ENCODE assay signal across 19 cellular contexts in the genomic region with DNA sequence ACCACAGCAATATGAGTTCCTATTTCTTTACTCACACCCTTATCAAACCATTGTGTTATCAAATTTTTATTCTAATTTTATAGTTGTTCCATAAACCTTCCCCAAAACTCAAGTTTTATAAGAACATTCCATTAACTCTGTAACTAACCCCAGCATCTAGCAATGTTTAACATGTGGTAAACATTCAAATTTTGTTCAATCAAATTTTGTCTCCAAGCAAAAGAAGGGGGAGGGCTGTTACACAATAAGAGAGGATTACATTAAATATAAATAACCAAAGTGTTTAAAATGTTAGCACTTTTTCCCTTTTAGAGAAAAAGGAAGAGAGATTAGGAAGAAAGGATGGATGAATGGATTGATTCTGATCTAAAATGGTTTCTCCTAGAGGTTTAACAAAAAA. TPM values are rescaled to one million over a fixed set of nuclear protein-coding genes. Genes with fewer than 3 reads are reported as not detected.
DNase-seq lines count a peak whose midpoint lies in the region; ATAC-seq, FAIRE-seq and TF ChIP-seq lines count a peak whose summit lies in the region.
"Had no signal": no experiment of that assay in that cellular context is flagged by ENCODE, and none has a peak within 500 bp of the region (broad histone marks: within the 10 kb centered on the region; RNA-seq: fewer than 3 reads in every experiment).

No MANE protein-coding gene starts in this region.

- dilution Hi-C loops in IMR-90 (cut with HindIII; ENCODE audit: low sequenced_read_pairs, unreplicated experiment) = no loop called here

- H3K4me1 Mint-ChIP-seq in astrocyte (ENCODE audit: low read depth, unreplicated experiment) = peaks cover 28% of the 10 kb centered on the region
- H3K4me1 Mint-ChIP-seq: CD4-positive, alpha-beta memory T cell had no signal

- H3K23ac ChIP-seq in IMR-90 (ENCODE audit: low read depth, low read length) = no peak overlapping the region
- H3K23ac ChIP-seq in mesenchymal stem cell (ENCODE audit: low read length in 2 of 2) = no peak overlapping the region

- H3K9me3 Mint-ChIP-seq in astrocyte (ENCODE audit: unreplicated experiment) = no peaks in the 10 kb centered on the region
- H3K9me3 Mint-ChIP-seq: CD4-positive, alpha-beta memory T cell; GM23338 had no signal

- H3K4me1 ChIP-seq in IMR-90 (ENCODE audit: control insufficient read depth, insufficient read depth, low read length) (peaks cover 20% of the 10 kb centered on the region), astrocyte (ENCODE audit: insufficient read depth, low read length) (peaks cover 20% of the 10 kb centered on the region), mesenchymal stem cell (ENCODE audit: control insufficient read depth, insufficient read depth, low read depth, low read length) (peaks cover 12% of the 10 kb centered on the region), smooth muscle cell (ENCODE audit: low read depth) (peaks cover 32% of the 10 kb centered on the region)
- H3K4me1 ChIP-seq: BLaER1 had no signal

- TF ChIP-seq RAD21 in IMR-90 (IDR thresholded peaks at IDR 0.05; ENCODE audit: low read length) = no peak

- H3K79me1 ChIP-seq in IMR-90 (ENCODE audit: low read depth in 1 of 2, low read length in 2 of 2) (peaks cover 56 to 90% of the 10 kb centered on the region in 2 experiments), mesenchymal stem cell (replicated peaks; ENCODE audit: low read length, poor library complexity, severe bottlenecking) (peaks cover 32% of the 10 kb centered on the region)

- in situ Hi-C loops in IMR-90 (cut with MboI; ENCODE audit: low sequenced_read_pairs) = no loop called here

- CTCF ChIA-PET in IMR-90 (lab: Yijun Ruan, JAX) = no interaction called here

- ATAC-seq in IMR-90 (ENCODE audit: low read depth) (no peak), HG03025 (IDR thresholded peaks at IDR 0.05; ENCODE audit: low FRiP score, unreplicated experiment) (no peak)
- ATAC-seq: GM23338 had no signal

- H3K27me3 Mint-ChIP-seq in astrocyte (ENCODE audit: low read depth, unreplicated experiment) = no peaks in the 10 kb centered on the region

- H3K4me3 Mint-ChIP-seq in astrocyte (ENCODE audit: unreplicated experiment) = no peak overlapping the region
- H3K4me3 Mint-ChIP-seq: CD4-positive, alpha-beta memory T cell; GM23338 had no signal

- no peak for DNase-seq in IMR-90
- DNase-seq in astrocyte (ENCODE audit: low read depth) = no peak
- no peak for DNase-seq in mesenchymal stem cell
- no peak for DNase-seq in smooth muscle cell (lab: John Stamatoyannopoulos, UW; ENCODE audit: unreplicated experiment)
- no peak for DNase-seq in activated effector memory CD4-positive, alpha-beta T cell treated with Interleukin-2 at 50 U/mL for 16 hours
- DNase-seq in head of caudate nucleus = no peak
- DNase-seq: CD4-positive, alpha-beta memory T cell; HCEC 1CT; NCI-H1105; NCI-H2081; NCI-H446 treated with DMSO at 0.1 percent for 48 hours; RPMI8226; SHP77 treated with DMSO at 0.1 percent for 48 hours had no signal

- H3K36me3 ChIP-seq in IMR-90 (ENCODE audit: control insufficient read depth, insufficient read depth, low read length) = no peaks in the 10 kb centered on the region
- no peaks in the 10 kb centered on the region for H3K36me3 ChIP-seq in astrocyte (ENCODE audit: insufficient read depth, low read length)
- H3K36me3 ChIP-seq in mesenchymal stem cell (ENCODE audit: control insufficient read depth in 1 of 2, insufficient read depth in 2 of 2, low read depth in 1 of 2, low read length in 2 of 2) = no peaks in the 10 kb centered on the region
- H3K36me3 ChIP-seq in smooth muscle cell (ENCODE audit: low read depth) = no peaks in the 10 kb centered on the region
- H3K36me3 ChIP-seq: BLaER1 had no signal

- H3K14ac ChIP-seq in IMR-90 (replicated peaks; ENCODE audit: low read depth, low read length) (no peak overlapping the region), mesenchymal stem cell (ENCODE audit: low read length in 2 of 2) (no peak overlapping the region)

- FAIRE-seq in astrocyte (lab: Jason Lieb, UNC) = no peak
- FAIRE-seq: GM12891, GM19239, K562 had no signal

- H3K27ac Mint-ChIP-seq in astrocyte (ENCODE audit: unreplicated experiment) = no peak overlapping the region
- H3K27ac Mint-ChIP-seq: CD4-positive, alpha-beta memory T cell had no signal

- H2AFZ ChIP-seq in IMR-90 (replicated peaks; ENCODE audit: low read length, poor library complexity) (no peak overlapping the region), astrocyte (ENCODE audit: low read depth, low read length) (no peak overlapping the region), mesenchymal stem cell (ENCODE audit: low read depth, low read length) (no peak overlapping the region), smooth muscle cell (ENCODE audit: low read depth) (no peak overlapping the region)
- H2AFZ ChIP-seq: GM23338 had no signal

- H3F3A ChIP-seq in smooth muscle cell (ENCODE audit: low read depth) = no peaks in the 10 kb centered on the region

- no peak overlapping the region for H2AK9ac ChIP-seq in IMR-90 (replicated peaks; ENCODE audit: low read depth, low read length, poor library complexity)

- H3K9ac ChIP-seq in IMR-90 (ENCODE audit: low read depth, low read length) (no peak overlapping the region), astrocyte (ENCODE audit: low read length) (no peak overlapping the region), mesenchymal stem cell (ENCODE audit: low read length) (peak overlapping the region; percentile 79), smooth muscle cell (ENCODE audit: low read depth) (peak overlapping the region; percentile 65)
- H3K9ac ChIP-seq: BLaER1 had no signal

- H3K79me2 ChIP-seq in astrocyte (ENCODE audit: insufficient read depth, low read length) (peaks cover 93% of the 10 kb centered on the region), smooth muscle cell (ENCODE audit: low read depth) (peaks cover 94% of the 10 kb centered on the region)

- no peak overlapping the region for H3K4ac ChIP-seq in IMR-90 (ENCODE audit: low read depth, low read length)
- H3K4ac ChIP-seq in mesenchymal stem cell (ENCODE audit: low read depth in 1 of 2, low read length in 2 of 2) = no peak overlapping the region

- peak overlapping the region; percentile 68; the same call in 1 of the 2 replicates for H3K27ac ChIP-seq in IMR-90 (ENCODE audit: insufficient read depth, low read length)
- peak overlapping the region; percentile 10 for H3K27ac ChIP-seq in astrocyte (ENCODE audit: low read depth, low read length)
- no peak overlapping the region for H3K27ac ChIP-seq in mesenchymal stem cell (ENCODE audit: low read length, poor library complexity, severe bottlenecking)
- H3K27ac ChIP-seq in smooth muscle cell (ENCODE audit: low read depth) = peak overlapping the region; percentile 78
- H3K27ac ChIP-seq: BLaER1 had no signal

- peak overlapping the region; percentile 53; the same call in 1 of the 2 replicates for H3K4me2 ChIP-seq in IMR-90 (ENCODE audit: low read depth, low read length)
- H3K4me2 ChIP-seq in astrocyte (ENCODE audit: low read length) = no peak overlapping the region
- H3K4me2 ChIP-seq in mesenchymal stem cell (ENCODE audit: low read length, poor library complexity, severe bottlenecking) = no peak overlapping the region
- H3K4me2 ChIP-seq in smooth muscle cell = peak overlapping the region; percentile 43
- H3K4me2 ChIP-seq: BLaER1, GM23338 had no signal

- H4K91ac ChIP-seq in IMR-90 (ENCODE audit: insufficient read depth, low read depth, low read length) (no peak overlapping the region), mesenchymal stem cell (ENCODE audit: low read length) (no peak overlapping the region)

- TF ChIP-seq POLR2A in IMR-90 (IDR thresholded peaks at IDR 0.05; ENCODE audit: low read depth, low read length) = no peak

- H3K4me3 ChIP-seq in IMR-90 (ENCODE audit: insufficient read depth, low read depth, low read length) = no peak overlapping the region
- H3K4me3 ChIP-seq in astrocyte (ENCODE audit: insufficient read depth, low read depth, low read length) = no peak overlapping the region
- no peak overlapping the region for H3K4me3 ChIP-seq in mesenchymal stem cell (ENCODE audit: insufficient read depth in 1 of 2, low read depth in 1 of 2, low read length in 2 of 2)
- no peak overlapping the region for H3K4me3 ChIP-seq in smooth muscle cell
- H3K4me3 ChIP-seq: BLaER1, GM23338, K562 had no signal

- POLR2A ChIA-PET in IMR-90 (lab: Charles Lee; ENCODE audit: unreplicated experiment) = no interaction called here

- H2BK15ac ChIP-seq in IMR-90 (ENCODE audit: low read depth, low read length) (no peak overlapping the region), mesenchymal stem cell (ENCODE audit: low read depth, poor library complexity, severe bottlenecking) (no peak overlapping the region)

- H3K27me3 ChIP-seq in IMR-90 (ENCODE audit: control insufficient read depth, insufficient read depth, low read length) = no peaks in the 10 kb centered on the region
- H3K27me3 ChIP-seq in astrocyte (ENCODE audit: insufficient read depth, low read length) = no peaks in the 10 kb centered on the region
- H3K27me3 ChIP-seq in mesenchymal stem cell (ENCODE audit: control insufficient read depth in 1 of 2, insufficient read depth in 1 of 2, low read length in 2 of 2) = no peaks in the 10 kb centered on the region
- H3K27me3 ChIP-seq in smooth muscle cell (ENCODE audit: low read depth) = no peaks in the 10 kb centered on the region
- H3K27me3 ChIP-seq: BLaER1 had no signal

- TF ChIP-seq CTCF in IMR-90 (conservative IDR thresholded peaks at IDR 0.05; ENCODE audit: low read depth, low read length) (no peak), astrocyte (IDR thresholded peaks at IDR 0.05; ENCODE audit: insufficient read depth, low read depth, low read length) (no peak), smooth muscle cell (IDR thresholded peaks at IDR 0.05; ENCODE audit: borderline replicate concordance, insufficient read depth, poor library complexity, severe bottlenecking) (no peak)

- BruUV-seq in IMR-90 (replicated peaks; lab: Mats Ljungman, UMichigan) = no TSS peak

- no peak overlapping the region for H3K56ac ChIP-seq in IMR-90 (ENCODE audit: extremely low read depth, insufficient read depth, low read length)

- no peak overlapping the region for H2BK20ac ChIP-seq in IMR-90 (ENCODE audit: low read depth, low read length)

- H2BK120ac ChIP-seq in IMR-90 (ENCODE audit: low read depth, low read length) = no peak overlapping the region
- H2BK120ac ChIP-seq in mesenchymal stem cell (ENCODE audit: low read depth, low read length) = no peak overlapping the region

- peak overlapping the region; percentile 43; the same call in 1 of the 2 replicates for H3K18ac ChIP-seq in IMR-90 (ENCODE audit: low read depth, low read length)
- no peak overlapping the region for H3K18ac ChIP-seq in mesenchymal stem cell (ENCODE audit: low read depth in 1 of 2, low read length in 2 of 2)

- intact Hi-C loops in IMR-90 (cut with micrococcal nuclease) (no loop called here), head of caudate nucleus (cut with DNase I) (no loop called here)

- H2BK5ac ChIP-seq in IMR-90 (ENCODE audit: low read depth, low read length, poor library complexity, severe bottlenecking) = no peak overlapping the region
- H2BK5ac ChIP-seq in mesenchymal stem cell (ENCODE audit: low read depth, low read length, poor library complexity, severe bottlenecking) = no peak overlapping the region

- H4K8ac ChIP-seq in IMR-90 (ENCODE audit: low read depth in 2 of 2, low read length in 2 of 2) (peak overlapping the region in 1 of 2 experiments; percentile 43; a peak in 1 of 4 replicates), mesenchymal stem cell (ENCODE audit: low read length) (no peak overlapping the region)

- H2BK12ac ChIP-seq in mesenchymal stem cell (ENCODE audit: low read length in 2 of 2) = no peak overlapping the region

- H3K9me1 ChIP-seq in IMR-90 (ENCODE audit: insufficient read depth, low read length) = peaks cover 30% of the 10 kb centered on the region

- no peak overlapping the region for H2AK5ac ChIP-seq in IMR-90 (ENCODE audit: low read depth, low read length)
- no peak overlapping the region for H2AK5ac ChIP-seq in mesenchymal stem cell (ENCODE audit: low read length, severe bottlenecking)

- H3K36me3 Mint-ChIP-seq in astrocyte (ENCODE audit: low read depth, unreplicated experiment) = peaks cover 6% of the 10 kb centered on the region

- peak overlapping the region; percentile 31; the same call in 1 of the 2 replicates for H4K5ac ChIP-seq in IMR-90 (ENCODE audit: low read depth, low read length)

- no peaks in the 10 kb centered on the region for H3K9me3 ChIP-seq in IMR-90 (ENCODE audit: control insufficient read depth, insufficient read depth, low read length)
- H3K9me3 ChIP-seq in astrocyte (ENCODE audit: insufficient read depth, low read depth, low read length) = no peaks in the 10 kb centered on the region
- H3K9me3 ChIP-seq in mesenchymal stem cell (ENCODE audit: control insufficient read depth, low read length) = no peaks in the 10 kb centered on the region
- no peaks in the 10 kb centered on the region for H3K9me3 ChIP-seq in smooth muscle cell (replicated peaks; ENCODE audit: low read depth)
- H3K9me3 ChIP-seq: BLaER1 had no signal

- H4K20me1 ChIP-seq in IMR-90 (ENCODE audit: insufficient read depth, low read length) = peaks cover 68% of the 10 kb centered on the region
- H4K20me1 ChIP-seq in astrocyte (ENCODE audit: insufficient read depth, low read length) = peaks cover 59% of the 10 kb centered on the region
- H4K20me1 ChIP-seq in smooth muscle cell (ENCODE audit: low read depth) = peaks cover 98% of the 10 kb centered on the region
- H4K20me1 ChIP-seq: BLaER1 had no signal

RNA-seq across cellular contexts. Expression of gene RBFOX2, which starts 20.5 kb away (rescaled TPM):
- total RNA-seq in IMR-90 (2012; rRNA removed) = 178 and 227 TPM in 2 replicates
- polyA plus RNA-seq in IMR-90 (2012; rRNA removed) = 146 and 151 TPM in 2 replicates
- polyA plus RNA-seq in IMR-90 (2012; cell fraction: cytosol; rRNA removed) = 70.2 and 96.3 TPM in 2 replicates
- polyA plus RNA-seq in IMR-90 (2012; cell fraction: nucleus; rRNA removed; ENCODE audit: low replicate concordance) = 131 and 234 TPM in 2 replicates
- total RNA-seq in astrocyte = 169 and 177 TPM in 2 replicates
- polyA plus RNA-seq in mesenchymal stem cell (2013, experiment 1 of 2) = 115 TPM
- polyA plus RNA-seq in mesenchymal stem cell (2013, experiment 2 of 2) = 114 TPM
- 144 and 168 TPM in 2 replicates for total RNA-seq in smooth muscle cell
- polyA plus RNA-seq in smooth muscle cell = 128 and 151 TPM in 2 replicates

Comparison
In these comparisons a context has a peak if more than half of its experiments do, and no peak if none do; other contexts are left out.
1. H3K4me2 ChIP-seq: peak in IMR-90 (single experiment) and smooth muscle cell (single experiment); none in astrocyte (single experiment) and mesenchymal stem cell (single experiment).
2. H3K9ac ChIP-seq: peak in mesenchymal stem cell (single experiment) and smooth muscle cell (single experiment); none in IMR-90 (single experiment) and astrocyte (single experiment).